In genomic region chr16:70800306-70800705, GRCh38 we compare ENCODE assay signal across 7 cellular contexts. TPM values are rescaled to one million over a fixed set of nuclear protein-coding genes. Genes with fewer than 3 reads are reported as not detected.
DNase-seq lines count a peak whose midpoint lies in the region; TF ChIP-seq lines count a peak whose summit lies in the region.

No MANE protein-coding gene starts in this region.

- in situ Hi-C loops in HAP-1 (cut with MboI; ENCODE audit: low sequenced_read_pairs) = no loop called here
- in situ Hi-C loops in KBM-7 (cut with MboI; ENCODE audit: low pct_unique_long_range_greater_than_20kb, low sequenced_read_pairs) = no loop called here

- H3K4me1 ChIP-seq in HAP-1 = peaks cover 8% of the 10 kb centered on the region
- H3K4me1 ChIP-seq in SJCRH30 = peaks cover 8% of the 10 kb centered on the region
- H3K4me1 ChIP-seq in rectal smooth muscle tissue (ENCODE audit: control insufficient read depth, insufficient read depth, low read length) = peaks cover 5% of the 10 kb centered on the region

- DNase-seq in HAP-1 (ENCODE audit: low spot score in 2 of 2) = no peak
- no peak for DNase-seq in SJCRH30
- no peak for DNase-seq in fibroblast of mammary gland (ENCODE audit: low read depth)
- DNase-seq in NCI-H226 = no peak
- no peak for DNase-seq in KBM-7
- DNase-seq in HT-29 (ENCODE audit: low spot score) = no peak

- H3K9me3 ChIP-seq in HAP-1 (no peaks in the 10 kb centered on the region), SJCRH30 (replicated peaks) (no peaks in the 10 kb centered on the region)

- H3K9ac ChIP-seq in rectal smooth muscle tissue (ENCODE audit: low read length) = peak overlapping the region; percentile 16

- H3K4me3 ChIP-seq in HAP-1 = peak overlapping the region; percentile 74
- H3K4me3 ChIP-seq in SJCRH30 = peak overlapping the region; percentile 90
- H3K4me3 ChIP-seq in fibroblast of mammary gland (ENCODE audit: control insufficient read depth, low read depth, low read length) = peak overlapping the region; percentile 80
- H3K4me3 ChIP-seq in rectal smooth muscle tissue (ENCODE audit: low read length) = peak overlapping the region; percentile 67

- H3K27me3 ChIP-seq in HAP-1 (ENCODE audit: low read depth) = no peaks in the 10 kb centered on the region
- no peaks in the 10 kb centered on the region for H3K27me3 ChIP-seq in SJCRH30
- no peaks in the 10 kb centered on the region for H3K27me3 ChIP-seq in rectal smooth muscle tissue (ENCODE audit: control insufficient read depth, insufficient read depth, low read length)

- peak overlapping the region; percentile 37; the same call in 1 of the 2 replicates for H3K27ac ChIP-seq in SJCRH30
- H3K27ac ChIP-seq in rectal smooth muscle tissue (ENCODE audit: low read depth, low read length) = no peak overlapping the region

- H3K36me3 ChIP-seq in HAP-1 (replicated peaks) (no peaks in the 10 kb centered on the region), SJCRH30 (no peaks in the 10 kb centered on the region), rectal smooth muscle tissue (ENCODE audit: control insufficient read depth, insufficient read depth, low read length) (no peaks in the 10 kb centered on the region)

- no peak for TF ChIP-seq CTCF in fibroblast of mammary gland (conservative IDR thresholded peaks at IDR 0.05; ENCODE audit: control insufficient read depth, insufficient read depth, low read depth, low read length)

RNA-seq across cellular contexts. Expression of gene VAC14, which starts 0.7 kb away (rescaled TPM):
- total RNA-seq in SJCRH30 (2014; rRNA removed; shearing (Covaris generic)) = 21.3 and 24.4 TPM in 2 replicates
- total RNA-seq in HT-29 (2014; rRNA removed; shearing (Covaris generic)) = 92.3 and 109 TPM in 2 replicates
